ENCODE assay signal across 17 cellular contexts in genomic region chr3:119613201-119613600, GRCh38. TPM values are rescaled to one million over a fixed set of nuclear protein-coding genes. Genes with fewer than 3 reads are reported as not detected.
"Had no signal": no experiment of that assay in that cellular context is flagged by ENCODE, and none has a peak within 500 bp of the region (broad histone marks: within the 10 kb centered on the region; RNA-seq: fewer than 3 reads in every experiment).

No MANE protein-coding gene starts in this region.

- H3K4me3 ChIP-seq: cardiac muscle cell, dorsolateral prefrontal cortex, left lung, mucosa of descending colon, thyroid gland had no signal

- H3K27ac ChIP-seq: cardiac muscle cell, dorsolateral prefrontal cortex, left lung, thyroid gland, WERI-Rb-1 had no signal

- ATAC-seq: activated T-cell treated with anti-CD3 and anti-CD28 coated beads, Interleukin-2, amount 50 U/mL, for 4 hours; left lung; mucosa of descending colon; natural killer cell; stimulated activated memory B cell treated with anti-CD40 and anti-IgM and Interleukin-4, amounts not matched to agents 10 μg/mL and 1 μg/mL and 100 μg/mL, for 72 hours had no signal

- H3K9me3 ChIP-seq: left lung, mucosa of descending colon, thyroid gland had no signal

- H3K4me1 ChIP-seq: left lung, thyroid gland had no signal

- H3K36me3 ChIP-seq: cardiac muscle cell, left lung, thyroid gland, WERI-Rb-1 had no signal

- DNase-seq: activated CD4-positive, alpha-beta T cell treated with anti-CD3 and anti-CD28 coated beads, Interleukin-2, amount 50 U/mL, for 48 hours; activated effector memory CD4-positive, alpha-beta T cell treated with Interleukin-2 at 50 U/mL for 16 hours; activated naive CD4-positive, alpha-beta T cell treated with anti-CD3 and anti-CD28 coated beads, Interleukin-2, amount 50 U/mL, for 16 hours; activated T-cell treated with anti-CD3 and anti-CD28 coated beads, Interleukin-2, amount 50 U/mL, for 4 hours; dorsolateral prefrontal cortex; endodermal cell; left lung; mucosa of descending colon; natural killer cell; posterior cingulate gyrus; retina; stimulated activated CD4-positive, alpha-beta T cell treated with anti-CD3 and anti-CD28 coated beads, Interleukin-2, amount 100 ng/mL, for 48 hours; thyroid gland; WERI-Rb-1 had no signal

- H3K27me3 ChIP-seq: cardiac muscle cell, dorsolateral prefrontal cortex, left lung, thyroid gland had no signal

RNA-seq across cellular contexts. Expression of gene PLA1A, which starts 15.5 kb away (rescaled TPM):
- total RNA-seq: activated T-cell treated with anti-CD3 and anti-CD28 coated beads, Interleukin-2, amount 50 U/mL, for 4 hours; cardiac muscle cell had no signal

RNA-seq across cellular contexts. Expression of gene CD80, which starts 53.8 kb away (rescaled TPM):
- total RNA-seq: epithelial cell of proximal tubule had no signal
